ENCODE assay signal across 9 cellular contexts in the genomic region with DNA sequence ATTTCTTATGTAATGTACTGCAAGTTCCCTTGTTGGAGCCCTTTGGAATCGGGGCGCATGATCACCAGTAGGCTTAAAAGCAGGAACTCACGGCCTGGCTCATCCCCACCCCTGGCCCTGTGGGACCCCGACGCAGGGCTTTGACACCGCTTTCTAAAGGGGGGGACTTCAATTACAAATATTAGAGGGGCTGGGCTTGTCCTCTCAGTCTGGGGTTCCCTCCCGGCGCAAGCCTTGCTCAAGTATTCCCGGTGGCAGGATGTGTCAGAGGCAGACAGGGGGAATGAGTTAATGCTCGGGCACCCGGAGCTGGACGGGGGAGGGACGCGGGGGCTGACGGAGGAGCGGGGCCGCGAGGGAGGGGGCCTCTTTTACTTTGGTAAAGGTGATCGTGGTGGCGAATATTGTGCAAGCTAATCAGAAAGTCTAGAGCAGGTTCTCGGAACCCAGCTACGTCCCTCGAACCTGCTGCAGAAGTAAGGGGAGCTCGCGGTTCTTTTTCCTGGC. TPM values are rescaled to one million over a fixed set of nuclear protein-coding genes. Genes with fewer than 3 reads are reported as not detected.
DNase-seq lines count a peak whose midpoint lies in the region; ATAC-seq and TF ChIP-seq lines count a peak whose summit lies in the region.
"Had no signal": no experiment of that assay in that cellular context is flagged by ENCODE, and none has a peak within 500 bp of the region (broad histone marks: within the 10 kb centered on the region; RNA-seq: fewer than 3 reads in every experiment).

No MANE protein-coding gene starts in this region.

- ATAC-seq in right cardiac atrium (peak; percentile 70 to 78), gastrocnemius medialis (no peak), HG03439 (IDR thresholded peaks at IDR 0.05; ENCODE audit: unreplicated experiment) (no peak), HG02610 (IDR thresholded peaks at IDR 0.05; ENCODE audit: unreplicated experiment) (no peak)

- no peak for TF ChIP-seq CTCF in gastrocnemius medialis (IDR thresholded peaks at IDR 0.05 in 4 of 5, conservative IDR thresholded peaks at IDR 0.05 in 1 of 5)

- CTCF ChIA-PET in activated CD4-positive, alpha-beta T cell treated with anti-CD3 and anti-CD28 coated beads, Interleukin-2, amount 10 ng/mL, durations not matched to agents 7 days and 5 days (lab: Charles Lee) = interaction anchor here (0.7 kb wide), 1 partner anchor 21 kb away, joined by 3 read pairs; no protein-coding TSS in a partner anchor

- no peak overlapping the region for H3K27ac ChIP-seq in right cardiac atrium (ENCODE audit: low read length)
- H3K27ac ChIP-seq in gastrocnemius medialis = no peak overlapping the region
- H3K27ac ChIP-seq: VCaP had no signal

- WGBS in right cardiac atrium = under 1% methylated on average over 25 of the region's 25 CpGs

- H3K4me1 ChIP-seq in right cardiac atrium (ENCODE audit: control insufficient read depth, insufficient read depth, low read length) = no peaks in the 10 kb centered on the region
- peaks cover 7 to 26% of the 10 kb centered on the region in 2 donors for H3K4me1 ChIP-seq in gastrocnemius medialis

- POLR2A ChIA-PET in activated CD4-positive, alpha-beta T cell treated with anti-CD3 and anti-CD28 coated beads, Interleukin-2, amount 10 ng/mL, durations not matched to agents 7 days and 5 days (lab: Charles Lee) = no interaction called here

- no peak for TF ChIP-seq POLR2A in gastrocnemius medialis (IDR thresholded peaks at IDR 0.05)

- intact Hi-C loops in right cardiac atrium (cut with DNase I) (no loop called here), gastrocnemius medialis (cut with DNase I; ENCODE audit: low total_unique reads) (no loop called here)

- no peaks in the 10 kb centered on the region for H3K27me3 ChIP-seq in right cardiac atrium (ENCODE audit: control insufficient read depth, insufficient read depth)
- peaks cover 30 to 32% (median 31%) of the 10 kb centered on the region in 3 donors for H3K27me3 ChIP-seq in gastrocnemius medialis

- peaks cover 70% of the 10 kb centered on the region for H3K27me3 Mint-ChIP-seq in activated CD4-positive, alpha-beta T cell treated with anti-CD3 and anti-CD28 coated beads, Interleukin-2, amount 10 ng/mL, durations not matched to agents 7 days and 5 days
- peaks cover 41% of the 10 kb centered on the region for H3K27me3 Mint-ChIP-seq in activated naive CD8-positive, alpha-beta T cell

- H3K9me3 ChIP-seq in right cardiac atrium (ENCODE audit: control insufficient read depth, low read length) = no peaks in the 10 kb centered on the region
- no peaks in the 10 kb centered on the region for H3K9me3 ChIP-seq in gastrocnemius medialis

- peak overlapping the region; percentile 61 for H3K4me3 Mint-ChIP-seq in activated CD4-positive, alpha-beta T cell treated with anti-CD3 and anti-CD28 coated beads, Interleukin-2, amount 10 ng/mL, durations not matched to agents 7 days and 5 days
- H3K4me3 Mint-ChIP-seq in activated naive CD8-positive, alpha-beta T cell = peak overlapping the region; percentile 88

- DNase-seq in activated CD4-positive, alpha-beta T cell treated with anti-CD3 and anti-CD28 coated beads, Interleukin-2, amount 10 ng/mL, durations not matched to agents 7 days and 5 days = no peak
- no peak for DNase-seq in activated CD4-positive, alpha-beta T cell treated with anti-CD3 and anti-CD28 coated beads, Interleukin-2, amount 50 U/mL, for 4 hours
- peak; percentile 38 to 66 (median 57) for DNase-seq in right cardiac atrium
- DNase-seq in gastrocnemius medialis = no peak
- no peak for DNase-seq in epidermal melanocyte (ENCODE audit: insufficient read length, low spot score)

- no peaks in the 10 kb centered on the region for H3K36me3 ChIP-seq in gastrocnemius medialis

- in situ Hi-C loops in gastrocnemius medialis (cut with MboI; ENCODE audit: low sequenced_read_pairs in 4 of 4) = no loop called here

- H3K9me3 Mint-ChIP-seq in activated CD4-positive, alpha-beta T cell treated with anti-CD3 and anti-CD28 coated beads, Interleukin-2, amount 10 ng/mL, durations not matched to agents 7 days and 5 days = no peaks in the 10 kb centered on the region
- H3K9me3 Mint-ChIP-seq in activated naive CD8-positive, alpha-beta T cell (ENCODE audit: low read depth) = no peaks in the 10 kb centered on the region

- H3K4me1 Mint-ChIP-seq in activated CD4-positive, alpha-beta T cell treated with anti-CD3 and anti-CD28 coated beads, Interleukin-2, amount 10 ng/mL, durations not matched to agents 7 days and 5 days = peaks cover 28% of the 10 kb centered on the region
- peaks cover 27% of the 10 kb centered on the region for H3K4me1 Mint-ChIP-seq in activated naive CD8-positive, alpha-beta T cell (ENCODE audit: low read depth)

- H3K27ac Mint-ChIP-seq in activated CD4-positive, alpha-beta T cell treated with anti-CD3 and anti-CD28 coated beads, Interleukin-2, amount 10 ng/mL, durations not matched to agents 7 days and 5 days = no peak overlapping the region
- H3K27ac Mint-ChIP-seq in activated naive CD8-positive, alpha-beta T cell = no peak overlapping the region

- H3K36me3 Mint-ChIP-seq in activated CD4-positive, alpha-beta T cell treated with anti-CD3 and anti-CD28 coated beads, Interleukin-2, amount 10 ng/mL, durations not matched to agents 7 days and 5 days (ENCODE audit: low read depth) = no peaks in the 10 kb centered on the region
- no peaks in the 10 kb centered on the region for H3K36me3 Mint-ChIP-seq in activated naive CD8-positive, alpha-beta T cell

- H3K4me3 ChIP-seq in right cardiac atrium (ENCODE audit: low read length) = peak overlapping the region; percentile 68
- H3K4me3 ChIP-seq in gastrocnemius medialis = peak overlapping the region; percentile 39 to 61 (median 56)

RNA-seq across cellular contexts. Expression of a gene that starts 1.2 kb away (rescaled TPM):
- total RNA-seq in activated CD4-positive, alpha-beta T cell treated with anti-CD3 and anti-CD28 coated beads, Interleukin-2, amount 10 ng/mL, durations not matched to agents 7 days and 5 days = not detected
- total RNA-seq in right cardiac atrium (1 to 10 TPM; 1.9 to 4.9 (median 3.7) TPM), gastrocnemius medialis (under 1 TPM in 1 of 4 donors, not detected in 3; 0.02 TPM)
- polyA plus RNA-seq in right cardiac atrium = 0.54 TPM

Comparison
In these comparisons a context has a peak if more than half of its experiments do, and no peak if none do; other contexts are left out.
1. DNase-seq: peak in right cardiac atrium (3 of 3); none in activated CD4-positive, alpha-beta T cell treated with anti-CD3 and anti-CD28 coated beads, Interleukin-2, amount 10 ng/mL, durations not matched to agents 7 days and 5 days (single experiment), activated CD4-positive, alpha-beta T cell treated with anti-CD3 and anti-CD28 coated beads, Interleukin-2, amount 50 U/mL, for 4 hours (0 of 2), gastrocnemius medialis (0 of 2) and epidermal melanocyte (single experiment).
2. ATAC-seq: peak in right cardiac atrium (2 of 2); none in gastrocnemius medialis (0 of 2), HG03439 (single experiment) and HG02610 (single experiment).